8 cellular contexts compared by ENCODE assay signal in the genomic region with DNA sequence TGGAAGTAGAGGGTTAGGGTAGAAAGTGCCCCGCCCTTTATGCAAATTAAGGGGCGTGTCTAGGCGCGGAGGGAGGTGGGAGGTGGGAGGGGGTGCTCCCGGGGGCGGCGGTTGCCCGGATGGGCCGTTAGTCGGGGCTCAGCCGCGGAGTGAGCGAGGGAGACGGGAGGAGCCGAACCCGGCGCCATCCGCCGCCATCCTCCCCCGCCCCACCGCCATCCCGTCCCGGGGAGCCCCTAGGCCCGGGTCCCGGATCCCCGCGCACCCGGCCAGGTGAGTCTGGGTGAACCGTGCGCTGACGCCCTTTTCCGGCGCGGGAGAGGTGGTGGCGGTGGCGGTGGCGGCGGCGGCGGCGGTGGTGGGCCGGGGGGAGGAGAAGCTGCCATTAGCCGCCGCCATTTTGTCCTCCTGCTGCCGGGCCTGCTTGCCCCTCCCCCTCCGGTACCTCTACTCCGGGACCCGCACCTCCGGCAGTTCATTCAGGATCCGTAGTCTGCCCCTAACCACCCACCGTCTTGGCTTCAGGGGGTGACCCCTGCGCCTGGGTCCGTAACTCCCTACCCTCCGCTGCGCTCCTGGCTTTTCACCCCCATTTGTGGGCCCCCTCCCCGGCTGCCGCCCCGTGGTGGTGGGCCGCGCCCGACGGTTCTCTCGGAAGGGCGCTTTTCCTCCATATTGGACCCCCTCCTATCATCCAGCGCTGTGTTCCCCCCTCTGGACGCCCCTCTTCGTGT. TPM values are rescaled to one million over a fixed set of nuclear protein-coding genes. Genes with fewer than 3 reads are reported as not detected.
DNase-seq lines count a peak whose midpoint lies in the region; ATAC-seq and TF ChIP-seq lines count a peak whose summit lies in the region.

TSS of gene PRRC2A (plus strand) at position 130 of the 734 bp plus-strand sequence. CDS start 2,075 bp downstream, outside the sequence.

- H3K4me3 ChIP-seq in WERI-Rb-1 (ENCODE audit: low read depth, low read length) (peak within 1 kb of the TSS; percentile 74), lower lobe of right lung (peak within 1 kb of the TSS; percentile 80)

- DNase-seq in NCI-H1694 (lab: John Stamatoyannopoulos, UW): peak; percentile 28
- DNase-seq in WERI-Rb-1: peak; percentile 92
- peak; percentile 20 for DNase-seq in dedifferentiated amniotic fluid mesenchymal stem cell (ENCODE audit: extremely low spot score)
- DNase-seq in lower lobe of right lung: no peak
- peak; percentile 55 for DNase-seq in stimulated activated CD8-positive, alpha-beta memory T cell treated with anti-CD3 and anti-CD28 coated beads, Interleukin-12 subunit alpha, Interleukin-12 subunit beta, amount 100 ng/mL, for 1 hour (ENCODE audit: low read depth)

- H3K4me1 ChIP-seq in lower lobe of right lung: peaks cover 22% of the 10 kb centered on the region

- peak within 1 kb of the TSS; percentile 96 for H3K27ac ChIP-seq in 22Rv1
- H3K27ac ChIP-seq in WERI-Rb-1: peak within 1 kb of the TSS; percentile 99
- H3K27ac ChIP-seq in lower lobe of right lung: peak within 1 kb of the TSS; percentile 97

- H3K36me3 ChIP-seq in WERI-Rb-1 (peaks cover 51% of the 10 kb centered on the region), lower lobe of right lung (peaks cover 35% of the 10 kb centered on the region)

- H3K9me3 ChIP-seq in WERI-Rb-1 (ENCODE audit: severe bottlenecking) (no peaks in the 10 kb centered on the region), lower lobe of right lung (no peaks in the 10 kb centered on the region)

- ATAC-seq in GM18505 (IDR thresholded peaks at IDR 0.05; ENCODE audit: unreplicated experiment): peak; percentile 55
- peak; percentile 65 for ATAC-seq in HG02885 (IDR thresholded peaks at IDR 0.05; ENCODE audit: poor library complexity, unreplicated experiment)
- ATAC-seq in lower lobe of right lung: peak; percentile 68 to 95

- TF ChIP-seq POLR2A in GM18505 (IDR thresholded peaks at IDR 0.05; ENCODE audit: borderline replicate concordance, extremely low read depth, insufficient read depth, insufficient read length): peak; percentile 44

- intact Hi-C loops in lower lobe of right lung (cut with DNase I): no loop called here

- TF ChIP-seq CTCF in 22Rv1 (IDR thresholded peaks at IDR 0.05) (no peak), WERI-Rb-1 (IDR thresholded peaks at IDR 0.05; ENCODE audit: low read depth, low read length) (no peak), lower lobe of right lung (IDR thresholded peaks at IDR 0.05) (no peak)

- H3K27me3 ChIP-seq in WERI-Rb-1 (ENCODE audit: insufficient read depth, low read depth, severe bottlenecking) (no peaks in the 10 kb centered on the region), lower lobe of right lung (ENCODE audit: low read depth) (no peaks in the 10 kb centered on the region)

RNA-seq across cellular contexts. Expression of gene PRRC2A, which starts in this region (rescaled TPM):
- 133 TPM for total RNA-seq in lower lobe of right lung
